ENCODE assay signal across 26 cellular contexts in the genomic region with DNA sequence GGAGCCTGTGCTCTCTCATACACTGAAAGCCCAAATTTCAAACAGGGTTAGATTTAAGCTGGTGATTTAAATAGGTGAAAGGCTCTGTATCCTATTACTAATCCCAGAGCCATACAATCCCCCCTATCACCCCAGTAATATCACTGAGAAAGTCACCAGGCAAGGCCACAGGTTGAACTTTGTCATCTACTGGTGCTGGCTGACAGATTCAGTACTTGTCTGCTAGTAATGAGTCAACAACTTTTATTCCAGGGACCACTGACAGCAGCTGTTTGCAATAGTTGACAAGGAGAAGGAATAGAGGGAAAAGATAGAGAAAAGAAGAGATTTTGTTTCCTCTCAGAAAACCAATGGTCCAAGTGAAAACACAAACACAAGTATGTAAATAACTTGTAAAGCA. TPM values are rescaled to one million over a fixed set of nuclear protein-coding genes. Genes with fewer than 3 reads are reported as not detected.
DNase-seq lines count a peak whose midpoint lies in the region; ATAC-seq and TF ChIP-seq lines count a peak whose summit lies in the region.
"Had no signal": no experiment of that assay in that cellular context is flagged by ENCODE, and none has a peak within 500 bp of the region (broad histone marks: within the 10 kb centered on the region; RNA-seq: fewer than 3 reads in every experiment).

No MANE protein-coding gene starts in this region.

- peaks cover 41% of the 10 kb centered on the region for H3K4me1 ChIP-seq in psoas muscle
- H3K4me1 ChIP-seq in left lung: no peaks in the 10 kb centered on the region
- H3K4me1 ChIP-seq: HAP-1, SJCRH30 had no signal

- H3K27me3 Mint-ChIP-seq in T-helper 2 cell treated with Interferon-gamma antibody and Interleukin-4, amounts not matched to agents 5 μg/mL and 100 μg/mL, for 36 hours (ENCODE audit: low read depth): peaks cover 2% of the 10 kb centered on the region

- H3K4me3 Mint-ChIP-seq in T-helper 2 cell treated with Interferon-gamma antibody and Interleukin-4, amounts not matched to agents 5 μg/mL and 100 μg/mL, for 36 hours: no peak overlapping the region

- H3K36me3 Mint-ChIP-seq in T-helper 2 cell treated with Interferon-gamma antibody and Interleukin-4, amounts not matched to agents 5 μg/mL and 100 μg/mL, for 36 hours (ENCODE audit: low read depth): no peaks in the 10 kb centered on the region
- H3K36me3 Mint-ChIP-seq: CD4-positive, CD25-positive, alpha-beta regulatory T cell had no signal

- H3K36me3 ChIP-seq in psoas muscle (ENCODE audit: insufficient read depth in 1 of 2, low read depth in 1 of 2) (peaks cover 0 to 20% of the 10 kb centered on the region in 2 donors), left lung (no peaks in the 10 kb centered on the region)
- H3K36me3 ChIP-seq: HAP-1, SJCRH30 had no signal

- no peaks in the 10 kb centered on the region for H3K4me1 Mint-ChIP-seq in T-helper 2 cell treated with Interferon-gamma antibody and Interleukin-4, amounts not matched to agents 5 μg/mL and 100 μg/mL, for 36 hours (ENCODE audit: low read depth)
- H3K4me1 Mint-ChIP-seq: CD4-positive, CD25-positive, alpha-beta regulatory T cell had no signal

- H3K9me3 Mint-ChIP-seq in T-helper 2 cell treated with Interferon-gamma antibody and Interleukin-4, amounts not matched to agents 5 μg/mL and 100 μg/mL, for 36 hours: no peaks in the 10 kb centered on the region

- H3K27me3 ChIP-seq in psoas muscle (ENCODE audit: insufficient read depth in 3 of 3, low read length in 2 of 3) (no peaks in the 10 kb centered on the region), left lung (no peaks in the 10 kb centered on the region)
- H3K27me3 ChIP-seq: SJCRH30 had no signal

- ATAC-seq in left ventricle myocardium superior (peak; percentile 39), psoas muscle (peak; percentile 42 to 52 (median 47)), left lung (no peak)
- ATAC-seq: Panc1 had no signal

- no peaks in the 10 kb centered on the region for H3K9me3 ChIP-seq in psoas muscle
- H3K9me3 ChIP-seq in left lung: no peaks in the 10 kb centered on the region
- H3K9me3 ChIP-seq: HAP-1, SJCRH30 had no signal

- DNase-seq in HuH-7 (ENCODE audit: low spot score) (peak; percentile 25), OCI-M1 (lab: John Stamatoyannopoulos, UW) (peak; percentile 10), left ventricle myocardium superior (no peak), psoas muscle (no peak), Kasumi-1 (lab: John Stamatoyannopoulos, UW) (no peak), NCI-H748 treated with DMSO at 0.1 percent for 48 hours (lab: John Stamatoyannopoulos, UW) (no peak), left lung (no peak)
- DNase-seq in T-helper 2 cell treated with Interferon-gamma antibody and Interleukin-4, amounts not matched to agents 5 μg/mL and 100 μg/mL, for 36 hours (ENCODE audit: low spot score): no peak
- DNase-seq: CD4-positive, CD25-positive, alpha-beta regulatory T cell; DMS79 treated with DMSO at 0.1 percent for 48 hours; GM23248; MV-4-11; NCI-H1105 treated with DMSO at 0.1 percent for 48 hours; NCI-H1694 treated with DMSO at 0.1 percent for 48 hours; NCI-H2081 treated with DMSO at 0.1 percent for 48 hours; NCI-H446; NCI-H526; NK-92 treated with Interleukin-12 subunit alpha and Interleukin-12 subunit beta, amount 100 ng/mL, for 24 hours; SJCRH30 had no signal

- H3K27ac ChIP-seq in psoas muscle (peak overlapping the region; percentile 87), left lung (no peak overlapping the region)
- H3K27ac ChIP-seq: GM23248, HL-60, KMS-11, SJCRH30 had no signal

- intact Hi-C loops in left ventricle myocardium superior (cut with micrococcal nuclease): no loop called here
- intact Hi-C loops in psoas muscle (cut with DNase I): no loop called here
- intact Hi-C loops in left lung (cut with DNase I): no loop called here

- TF ChIP-seq CTCF in psoas muscle (IDR thresholded peaks at IDR 0.05) (no peak), left lung (IDR thresholded peaks at IDR 0.05) (no peak)

- H3K4me3 ChIP-seq in psoas muscle (peak overlapping the region; percentile 55), left lung (no peak overlapping the region)
- H3K4me3 ChIP-seq: GM23248, HAP-1, SJCRH30 had no signal

- H3K27ac Mint-ChIP-seq in T-helper 2 cell treated with Interferon-gamma antibody and Interleukin-4, amounts not matched to agents 5 μg/mL and 100 μg/mL, for 36 hours: no peak overlapping the region
- H3K27ac Mint-ChIP-seq: CD4-positive, CD25-positive, alpha-beta regulatory T cell had no signal

RNA-seq across cellular contexts. Expression of a gene that starts 10.4 kb away (rescaled TPM):
- total RNA-seq in left ventricle myocardium superior (96.2 TPM), psoas muscle (10 to 100 TPM in 3 of 4 donors, 1 to 10 TPM in 1; 8.2 to 23.6 (median 11.5) TPM), left lung (not detected)
- 10 to 100 TPM in 1 of 3 donors, 1 to 10 TPM in 1, under 1 TPM in 1; 0.12 to 15.2 (median 1.3) TPM for polyA plus RNA-seq in psoas muscle
- total RNA-seq: CD4-positive, CD25-positive, alpha-beta regulatory T cell; GM23248; HT-29; M059J; SJCRH30 had no signal
- polyA plus RNA-seq: BJ, GM23248 had no signal

RNA-seq across cellular contexts. Expression of a gene that starts 43.6 kb away (rescaled TPM):
- total RNA-seq in left ventricle myocardium superior: 431 TPM
- total RNA-seq in psoas muscle: 1,000 to 10,000 TPM in 1 of 4 donors, 100 to 1,000 TPM in 3; 383 to 1,114 (median 640) TPM
- 100 to 1,000 TPM in 2 of 3 donors, 1 to 10 TPM in 1; 6.9 to 341 (median 259) TPM for polyA plus RNA-seq in psoas muscle
- total RNA-seq in left lung: not detected
- total RNA-seq: CD4-positive, CD25-positive, alpha-beta regulatory T cell; GM23248; HT-29; M059J had no signal
- polyA plus RNA-seq: BJ, GM23248 had no signal

RNA-seq across cellular contexts. Expression of a gene that starts 54.4 kb away (rescaled TPM):
- total RNA-seq in left ventricle myocardium superior (389 TPM), psoas muscle (100 to 1,000 TPM; 139 to 211 (median 173) TPM), left lung (10 to 100 TPM; 55.2 to 66.6 TPM)
- 100 to 1,000 TPM in 2 of 3 donors, 10 to 100 TPM in 1; 99.2 to 234 (median 192) TPM for polyA plus RNA-seq in psoas muscle

Comparison
In these comparisons a context has a peak if more than half of its experiments do, and no peak if none do; other contexts are left out.
1. DNase-seq: peak in HuH-7 (single experiment) and OCI-M1 (single experiment); none in left ventricle myocardium superior (single experiment), psoas muscle (0 of 2), Kasumi-1 (0 of 2), NCI-H748 treated with DMSO at 0.1 percent for 48 hours (single experiment), T-helper 2 cell treated with Interferon-gamma antibody and Interleukin-4, amounts not matched to agents 5 μg/mL and 100 μg/mL, for 36 hours (single experiment) and left lung (0 of 2).
2. RNA of a gene that starts 10.4 kb away (total RNA-seq): 96.2 TPM in left ventricle myocardium superior (single experiment) and 8.2 to 23.6 TPM in psoas muscle; not detected in left lung; every median in the first group is over 4 times any median in the second.
3. RNA of a gene that starts 43.6 kb away (total RNA-seq): 383 to 1,114 TPM in psoas muscle and 431 TPM in left ventricle myocardium superior (single experiment); not detected in left lung; every median in the first group is over 100 times any median in the second.